Comparison of ENCODE assay signal across 9 cellular contexts in genomic region chr12:4119157-4119761, GRCh38.
DNase-seq lines count a peak whose midpoint lies in the region; ATAC-seq, FAIRE-seq and TF ChIP-seq lines count a peak whose summit lies in the region.
"Had no signal": no experiment of that assay in that cellular context is flagged by ENCODE, and none has a peak within 500 bp of the region (broad histone marks: within the 10 kb centered on the region; RNA-seq: fewer than 3 reads in every experiment).

No MANE protein-coding gene starts in this region.

- H3K4me1 ChIP-seq in kidney (ENCODE audit: control insufficient read depth in 1 of 2, insufficient read depth in 1 of 2, low read depth in 1 of 2, low read length in 2 of 2) (peaks cover 0 to 7% of the 10 kb centered on the region in 2 donors), mesenchymal stem cell (ENCODE audit: control insufficient read depth, insufficient read depth, low read depth, low read length) (peaks cover 31% of the 10 kb centered on the region)

- H3K23ac ChIP-seq in mesenchymal stem cell (ENCODE audit: low read length in 2 of 2): no peak overlapping the region

- H3K4ac ChIP-seq in mesenchymal stem cell (ENCODE audit: low read depth in 1 of 2, low read length in 2 of 2): no peak overlapping the region

- peaks cover 4 to 62% of the 10 kb centered on the region in 2 experiments for H3K27me3 ChIP-seq in mesenchymal stem cell (ENCODE audit: control insufficient read depth in 1 of 2, insufficient read depth in 1 of 2, low read length in 2 of 2)

- H3K4me3 ChIP-seq in kidney (ENCODE audit: low read length in 2 of 2) (no peak overlapping the region), mesenchymal stem cell (ENCODE audit: insufficient read depth in 1 of 2, low read depth in 1 of 2, low read length in 2 of 2) (no peak overlapping the region)

- H2BK120ac ChIP-seq in mesenchymal stem cell (ENCODE audit: low read depth, low read length): no peak overlapping the region

- no peak overlapping the region for H2BK12ac ChIP-seq in mesenchymal stem cell (ENCODE audit: low read length in 2 of 2)

- no peak overlapping the region for H3K18ac ChIP-seq in mesenchymal stem cell (ENCODE audit: low read depth in 1 of 2, low read length in 2 of 2)

- no peak overlapping the region for H2BK15ac ChIP-seq in mesenchymal stem cell (ENCODE audit: low read depth, poor library complexity, severe bottlenecking)

- intact Hi-C loops in kidney (cut with DNase I): no loop called here

- no peak overlapping the region for H3K27ac ChIP-seq in kidney (ENCODE audit: low read depth in 2 of 2, low read length in 2 of 2)
- no peak overlapping the region for H3K27ac ChIP-seq in mesenchymal stem cell (ENCODE audit: low read length, poor library complexity, severe bottlenecking)

- no peak overlapping the region for H4K8ac ChIP-seq in mesenchymal stem cell (ENCODE audit: low read length)

- H3K9ac ChIP-seq in kidney (ENCODE audit: low read length in 2 of 2) (no peak overlapping the region), mesenchymal stem cell (ENCODE audit: low read length) (no peak overlapping the region)

- no peak for FAIRE-seq in kidney (lab: Jason Lieb, UNC)

- ATAC-seq in GM21526 (IDR thresholded peaks at IDR 0.05; ENCODE audit: low FRiP score, unreplicated experiment): peak; percentile 59
- peak; percentile 58 for ATAC-seq in HG03558 (IDR thresholded peaks at IDR 0.05; ENCODE audit: extremely low read depth, unreplicated experiment)

- H2AFZ ChIP-seq in mesenchymal stem cell (ENCODE audit: low read depth, low read length): no peak overlapping the region

- in situ Hi-C loops in GM13976 (cut with MboI; ENCODE audit: low sequenced_read_pairs, unreplicated experiment): no loop called here

- H3K36me3 ChIP-seq in kidney (ENCODE audit: control insufficient read depth in 1 of 2, insufficient read depth in 2 of 2, low read length in 2 of 2) (no peaks in the 10 kb centered on the region), mesenchymal stem cell (ENCODE audit: control insufficient read depth in 1 of 2, insufficient read depth in 2 of 2, low read depth in 1 of 2, low read length in 2 of 2) (no peaks in the 10 kb centered on the region)

- H2BK5ac ChIP-seq in mesenchymal stem cell (ENCODE audit: low read depth, low read length, poor library complexity, severe bottlenecking): no peak overlapping the region

- no peaks in the 10 kb centered on the region for H3K79me1 ChIP-seq in mesenchymal stem cell (replicated peaks; ENCODE audit: low read length, poor library complexity, severe bottlenecking)

- TF ChIP-seq CTCF in GM13976 (IDR thresholded peaks at IDR 0.05; ENCODE audit: borderline replicate concordance, control extremely low read depth, extremely low read depth, insufficient read depth, missing control alignments): no peak
- TF ChIP-seq CTCF in kidney (IDR thresholded peaks at IDR 0.05; ENCODE audit: borderline replicate concordance, extremely low read depth, insufficient read depth): no peak

- no peak overlapping the region for H3K14ac ChIP-seq in mesenchymal stem cell (ENCODE audit: low read length in 2 of 2)

- WGBS in mesenchymal stem cell: 84% methylated on average over 6 of the region's 7 CpGs

- DNase-seq in GM13976 (ENCODE audit: low spot score): peak; percentile 72
- DNase-seq in kidney: peak; percentile 16
- no peak for DNase-seq in mesenchymal stem cell
- no peak for DNase-seq in NCI-H526 (lab: John Stamatoyannopoulos, UW)
- no peak for DNase-seq in inferior parietal cortex (ENCODE audit: extremely low spot score)
- DNase-seq in NCI-H1092 treated with DMSO at 0.1 percent for 48 hours (lab: John Stamatoyannopoulos, UW): no peak
- DNase-seq: NCI-H2171 had no signal

- no peak overlapping the region for H3K4me2 ChIP-seq in mesenchymal stem cell (ENCODE audit: low read length, poor library complexity, severe bottlenecking)

- no peaks in the 10 kb centered on the region for H3K9me3 ChIP-seq in kidney (ENCODE audit: control insufficient read depth in 1 of 2, low read length in 2 of 2)
- no peaks in the 10 kb centered on the region for H3K9me3 ChIP-seq in mesenchymal stem cell (ENCODE audit: control insufficient read depth, low read length)

- H2AK5ac ChIP-seq in mesenchymal stem cell (ENCODE audit: low read length, severe bottlenecking): no peak overlapping the region

- no peak overlapping the region for H4K91ac ChIP-seq in mesenchymal stem cell (ENCODE audit: low read length)

Comparison
In these comparisons a context has a peak if more than half of its experiments do, and no peak if none do; other contexts are left out.
1. DNase-seq: peak in GM13976 (single experiment) and kidney (single experiment); none in mesenchymal stem cell (single experiment), NCI-H526 (0 of 2), inferior parietal cortex (single experiment) and NCI-H1092 treated with DMSO at 0.1 percent for 48 hours (single experiment).